Comparison of ENCODE assay signal across 14 cellular contexts in the genomic region with DNA sequence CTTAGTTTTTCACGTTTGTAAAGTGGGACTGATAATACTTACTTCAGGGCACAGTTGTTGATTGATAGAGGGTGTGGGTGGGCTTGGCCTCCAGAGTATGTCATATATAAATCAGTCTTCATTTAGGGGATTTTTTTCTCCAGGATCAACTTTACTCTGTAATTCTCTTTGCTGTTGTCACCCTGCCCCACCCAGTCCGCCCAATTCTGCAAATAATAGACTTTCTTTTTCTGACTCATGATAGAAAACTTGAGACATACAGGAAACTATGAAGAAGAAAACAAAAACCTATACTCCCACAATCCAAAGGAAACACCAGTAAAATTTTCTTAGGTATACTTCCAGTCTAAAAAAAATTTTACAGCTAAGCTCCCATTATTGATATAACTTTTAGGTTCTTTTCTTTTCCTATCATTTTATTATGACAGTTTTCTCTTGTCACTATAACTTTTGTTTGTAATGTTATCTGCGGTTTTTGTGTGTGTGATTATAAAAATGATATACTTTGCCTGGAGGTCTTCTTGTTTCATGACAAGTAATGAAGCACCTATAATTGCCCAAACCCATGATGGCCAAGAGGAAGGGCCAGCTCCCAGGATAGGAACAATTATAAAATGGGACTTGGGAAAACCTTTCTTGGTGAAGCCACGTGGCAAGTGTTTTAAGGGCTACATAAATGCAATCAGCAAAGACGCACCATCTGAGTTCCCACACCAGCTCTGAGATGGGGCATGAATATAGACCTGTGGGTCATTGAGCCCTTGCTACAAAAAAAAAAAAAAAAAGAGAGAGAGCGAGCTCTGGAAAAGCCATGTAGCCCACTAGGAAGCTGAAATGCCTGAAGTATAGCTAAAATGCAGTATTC.
A peak's percentile ranks its signal among the peaks of the same experiment; 100 is the strongest.
DNase-seq lines count a peak whose midpoint lies in the region; ATAC-seq and TF ChIP-seq lines count a peak whose summit lies in the region.
"Had no signal": no experiment of that assay in that cellular context is flagged by ENCODE, and none has a peak within 500 bp of the region (broad histone marks: within the 10 kb centered on the region; RNA-seq: fewer than 3 reads in every experiment).

No MANE protein-coding gene starts in this region.

- peaks cover 22% of the 10 kb centered on the region for H3K4me1 ChIP-seq in mammary epithelial cell (ENCODE audit: insufficient read depth, low read length)
- peaks cover 17% of the 10 kb centered on the region for H3K4me1 ChIP-seq in body of pancreas
- H3K4me1 ChIP-seq: neural progenitor cell had no signal

- no peaks in the 10 kb centered on the region for H3K27me3 ChIP-seq in mammary epithelial cell (ENCODE audit: insufficient read depth, low read length)
- no peaks in the 10 kb centered on the region for H3K27me3 ChIP-seq in body of pancreas
- H3K27me3 ChIP-seq: neural progenitor cell had no signal

- peaks cover 6% of the 10 kb centered on the region for H3K27me3 Mint-ChIP-seq in stimulated activated naive CD8-positive, alpha-beta T cell treated with anti-CD3 and anti-CD28 coated beads, Interleukin-15, Interleukin-2, amounts not matched to agents 100 ng/mL and 50 ng/mL, for 24 hours

- peak overlapping the region; percentile 71 for H3K27ac Mint-ChIP-seq in stimulated activated naive CD8-positive, alpha-beta T cell treated with anti-CD3 and anti-CD28 coated beads, Interleukin-15, Interleukin-2, amounts not matched to agents 100 ng/mL and 50 ng/mL, for 24 hours
- H3K27ac Mint-ChIP-seq: neural progenitor cell had no signal

- peaks cover 26% of the 10 kb centered on the region for H3K4me1 Mint-ChIP-seq in stimulated activated naive CD8-positive, alpha-beta T cell treated with anti-CD3 and anti-CD28 coated beads, Interleukin-15, Interleukin-2, amounts not matched to agents 100 ng/mL and 50 ng/mL, for 24 hours (ENCODE audit: low read depth)

- H4K20me1 ChIP-seq in mammary epithelial cell (ENCODE audit: insufficient read depth, low read length), result no peaks in the 10 kb centered on the region

- H2AFZ ChIP-seq in mammary epithelial cell (ENCODE audit: low read depth, low read length), result no peak overlapping the region
- H2AFZ ChIP-seq: neural progenitor cell had no signal

- H3K9ac ChIP-seq in mammary epithelial cell (ENCODE audit: insufficient read depth, low read length), result no peak overlapping the region
- H3K9ac ChIP-seq: neural progenitor cell had no signal

- DNase-seq in stimulated activated CD4-positive, alpha-beta T cell treated with anti-CD3 and anti-CD28 coated beads, Interleukin-15, amount 100 ng/mL, for 24 hours, result peak; percentile 45
- DNase-seq in stimulated activated CD4-positive, alpha-beta T cell treated with anti-CD3 and anti-CD28 coated beads, Interleukin-12 subunit alpha, Interleukin-12 subunit beta, amount 100 ng/mL, for 4 hours, result no peak
- DNase-seq in OCI-M1 (lab: John Stamatoyannopoulos, UW), result peak; percentile 51
- peak; percentile 82 for DNase-seq in mammary epithelial cell
- no peak for DNase-seq in body of pancreas
- no peak for DNase-seq in NCI-H2196 (lab: John Stamatoyannopoulos, UW; ENCODE audit: unreplicated experiment)
- DNase-seq: activated effector memory CD4-positive, alpha-beta T cell treated with Interleukin-2 at 50 U/mL for 16 hours; dermis blood vessel endothelial cell; left colon; NCI-H510A; spleen had no signal

- H3K9me3 ChIP-seq in mammary epithelial cell (replicated peaks; ENCODE audit: insufficient read depth, low read length) (no peaks in the 10 kb centered on the region), body of pancreas (no peaks in the 10 kb centered on the region)
- H3K9me3 ChIP-seq: spleen had no signal

- CTCF ChIA-PET in mammary epithelial cell (lab: Charles Lee; ENCODE audit: low non-redundant PET), result no interaction called here

- no peaks in the 10 kb centered on the region for H3K79me2 ChIP-seq in mammary epithelial cell (ENCODE audit: insufficient read depth, low read length)

- 91% methylated on average over 6 of the region's 6 CpGs for WGBS in mammary epithelial cell (ENCODE audit: low coverage, missing lambda C conversion rate)
- WGBS in body of pancreas, 2 donors, result 75 to 76% methylated on average over 6 of the region's 6 CpGs

- H3K4me2 ChIP-seq in mammary epithelial cell (ENCODE audit: insufficient read depth, low read depth, low read length), result no peak overlapping the region
- H3K4me2 ChIP-seq: neural progenitor cell had no signal

- BruUV-seq in mammary epithelial cell (replicated peaks; lab: Mats Ljungman, UMichigan), result no TSS peak

- H3K36me3 ChIP-seq in mammary epithelial cell (ENCODE audit: insufficient read depth, low read length), result no peaks in the 10 kb centered on the region
- H3K36me3 ChIP-seq in body of pancreas (replicated peaks in 1 of 2; ENCODE audit: insufficient read depth in 1 of 2, low read depth in 2 of 2), result no peaks in the 10 kb centered on the region
- H3K36me3 ChIP-seq: neural progenitor cell, spleen had no signal

- H3K4me3 Mint-ChIP-seq in stimulated activated naive CD8-positive, alpha-beta T cell treated with anti-CD3 and anti-CD28 coated beads, Interleukin-15, Interleukin-2, amounts not matched to agents 100 ng/mL and 50 ng/mL, for 24 hours, result no peak overlapping the region
- H3K4me3 Mint-ChIP-seq: neural progenitor cell had no signal

- dilution Hi-C loops in mammary epithelial cell (cut with HindIII; ENCODE audit: low sequenced_read_pairs), result no loop called here

- peak overlapping the region; percentile 24 for H3K27ac ChIP-seq in mammary epithelial cell (ENCODE audit: insufficient read depth, low read depth, low read length)
- H3K27ac ChIP-seq in body of pancreas, result no peak overlapping the region
- H3K27ac ChIP-seq: neural progenitor cell, spleen had no signal

- in situ Hi-C loops in mammary epithelial cell (cut with MboI; ENCODE audit: low sequenced_read_pairs in 2 of 2), result no loop called here

- TF ChIP-seq POLR2A in body of pancreas (IDR thresholded peaks at IDR 0.05), result no peak

- intact Hi-C loops in mammary epithelial cell (cut with micrococcal nuclease), result loop anchor here (5.0 kb wide), 1 partner anchor 96 kb away; no protein-coding TSS in a partner anchor
- intact Hi-C loops in body of pancreas (cut with DNase I), result no loop called here

- no peaks in the 10 kb centered on the region for H3K36me3 Mint-ChIP-seq in stimulated activated naive CD8-positive, alpha-beta T cell treated with anti-CD3 and anti-CD28 coated beads, Interleukin-15, Interleukin-2, amounts not matched to agents 100 ng/mL and 50 ng/mL, for 24 hours (ENCODE audit: low read depth)
- H3K36me3 Mint-ChIP-seq: neural progenitor cell had no signal

- H3K9me3 Mint-ChIP-seq in stimulated activated naive CD8-positive, alpha-beta T cell treated with anti-CD3 and anti-CD28 coated beads, Interleukin-15, Interleukin-2, amounts not matched to agents 100 ng/mL and 50 ng/mL, for 24 hours, result peaks cover 4% of the 10 kb centered on the region
- H3K9me3 Mint-ChIP-seq: neural progenitor cell had no signal

- no peak for ATAC-seq in body of pancreas
- no peak for ATAC-seq in HG02798 (IDR thresholded peaks at IDR 0.05; ENCODE audit: poor library complexity, unreplicated experiment)
- ATAC-seq: left colon had no signal

- H3K4me3 ChIP-seq in mammary epithelial cell (replicated peaks in 1 of 3; ENCODE audit: insufficient read depth in 1 of 3, low read depth in 2 of 3, low read length in 3 of 3) (no peak overlapping the region), body of pancreas (no peak overlapping the region)
- H3K4me3 ChIP-seq: neural progenitor cell, spleen had no signal

- TF ChIP-seq CTCF in mammary epithelial cell (conservative IDR thresholded peaks at IDR 0.05 in 1 of 2, IDR thresholded peaks at IDR 0.05 in 1 of 2; ENCODE audit: extremely low read depth in 1 of 2, insufficient read depth in 1 of 2, low read depth in 1 of 2, low read length in 2 of 2), result no peak
- no peak for TF ChIP-seq CTCF in body of pancreas (IDR thresholded peaks at IDR 0.05)

Comparison
In these comparisons a context has a peak if more than half of its experiments do, and no peak if none do; other contexts are left out.
1. DNase-seq: peak in stimulated activated CD4-positive, alpha-beta T cell treated with anti-CD3 and anti-CD28 coated beads, Interleukin-15, amount 100 ng/mL, for 24 hours (single experiment), OCI-M1 (single experiment) and mammary epithelial cell (single experiment); none in stimulated activated CD4-positive, alpha-beta T cell treated with anti-CD3 and anti-CD28 coated beads, Interleukin-12 subunit alpha, Interleukin-12 subunit beta, amount 100 ng/mL, for 4 hours (single experiment), body of pancreas (0 of 4) and NCI-H2196 (single experiment).